14 cellular contexts compared by ENCODE assay signal in genomic region chr5:91357012-91357634, GRCh38. TPM values are rescaled to one million over a fixed set of nuclear protein-coding genes. Genes with fewer than 3 reads are reported as not detected.
DNase-seq lines count a peak whose midpoint lies in the region; ATAC-seq and TF ChIP-seq lines count a peak whose summit lies in the region.
"Had no signal": no experiment of that assay in that cellular context is flagged by ENCODE, and none has a peak within 500 bp of the region (broad histone marks: within the 10 kb centered on the region; RNA-seq: fewer than 3 reads in every experiment).

No MANE protein-coding gene starts in this region.

- H3K9me3 ChIP-seq in PC-9 (ENCODE audit: insufficient read depth, low read depth): no peaks in the 10 kb centered on the region

- TF ChIP-seq CTCF in GM23338 (conservative IDR thresholded peaks at IDR 0.05; ENCODE audit: low read depth in 2 of 2) (no peak), PC-9 (conservative IDR thresholded peaks at IDR 0.05) (no peak), glutamatergic neuron (IDR thresholded peaks at IDR 0.05; ENCODE audit: partially characterized antibody, unreplicated experiment) (no peak)

- H3K4me3 ChIP-seq in GM23338 (no peak overlapping the region), PC-9 (no peak overlapping the region)
- H3K4me3 ChIP-seq: neural progenitor cell, skin epidermis had no signal

- BruUV-seq in PC-9 (replicated peaks; lab: Mats Ljungman, UMichigan): no TSS peak

- H3K4me1 Mint-ChIP-seq in GM23338 (peaks cover 13% of the 10 kb centered on the region), glutamatergic neuron (ENCODE audit: low read depth, unreplicated experiment) (peaks cover 7% of the 10 kb centered on the region)

- H3K4me1 ChIP-seq in GM23338 (ENCODE audit: insufficient read depth) (peaks cover 17% of the 10 kb centered on the region), PC-9 (replicated peaks; ENCODE audit: insufficient read depth) (peaks cover 26% of the 10 kb centered on the region)

- H3K27ac ChIP-seq in GM23338 (ENCODE audit: low read depth): no peak overlapping the region
- 0 out of 2 replicates have a peak overlapping the region, but pooled peaks have one; percentile 13 for H3K27ac ChIP-seq in PC-9
- H3K27ac ChIP-seq: neural progenitor cell, skin epidermis had no signal

- H3K27me3 ChIP-seq in GM23338 (ENCODE audit: insufficient read depth) (no peaks in the 10 kb centered on the region), PC-9 (ENCODE audit: insufficient read depth, low read depth) (no peaks in the 10 kb centered on the region)
- H3K27me3 ChIP-seq: neural progenitor cell had no signal

- H3K9me3 Mint-ChIP-seq in GM23338 (no peaks in the 10 kb centered on the region), glutamatergic neuron (ENCODE audit: unreplicated experiment) (no peaks in the 10 kb centered on the region)
- H3K9me3 Mint-ChIP-seq: neural progenitor cell had no signal

- H3K4me3 Mint-ChIP-seq in GM23338 (no peak overlapping the region), glutamatergic neuron (ENCODE audit: unreplicated experiment) (peak overlapping the region; percentile 16)
- H3K4me3 Mint-ChIP-seq: activated CD4-positive, alpha-beta T cell treated with anti-CD3 and anti-CD28 coated beads, Interleukin-2, amount 10 ng/mL, durations not matched to agents 7 days and 5 days; activated T-helper 1 cell treated with anti-CD3 and anti-CD28 coated beads, Interleukin-12 subunit alpha, Interleukin-12 subunit beta, Interleukin-2, Interleukin-4 antibody, amounts not matched to agents 30 ng/mL and 10 ng/mL and 1 ng/mL, durations not matched to agents 14 hours and 24 hours and 36 hours; CD4-positive, alpha-beta T cell; neural progenitor cell had no signal

- DNase-seq in GM23338 (ENCODE audit: low spot score) (peak; percentile 20), PC-9 (peak; percentile 6 to 60), glutamatergic neuron (no peak), retina (peak; percentile 31), epidermal melanocyte (ENCODE audit: insufficient read length, low spot score) (no peak)
- DNase-seq: activated CD4-positive, alpha-beta T cell treated with anti-CD3 and anti-CD28 coated beads, Interleukin-2, amount 10 ng/mL, durations not matched to agents 7 days and 5 days; CD4-positive, alpha-beta T cell; kidney glomerular epithelial cell; NCI-H226 had no signal

- H2AFZ ChIP-seq in GM23338 (no peak overlapping the region; the same call in 1 of the 2 replicates), PC-9 (no peak overlapping the region)
- H2AFZ ChIP-seq: neural progenitor cell had no signal

- 0 out of 2 replicates have a peak, but pooled peaks cover 6% of the 10 kb centered on the region for H3K9me2 ChIP-seq in GM23338 (ENCODE audit: insufficient read depth)
- no peaks in the 10 kb centered on the region for H3K9me2 ChIP-seq in PC-9 (ENCODE audit: insufficient read depth)

- no peaks in the 10 kb centered on the region for H3K27me3 Mint-ChIP-seq in GM23338 (ENCODE audit: insufficient read depth, low read depth, poor library complexity)
- H3K27me3 Mint-ChIP-seq in glutamatergic neuron (ENCODE audit: unreplicated experiment): peaks cover under 1% of the 10 kb centered on the region
- H3K27me3 Mint-ChIP-seq: CD4-positive, alpha-beta T cell had no signal

- H3F3A ChIP-seq in GM23338 (replicated peaks; ENCODE audit: low read depth) (no peaks in the 10 kb centered on the region), PC-9 (ENCODE audit: insufficient read depth, low read depth) (peaks cover 8% of the 10 kb centered on the region; the same call in 1 of the 2 replicates)

- intact Hi-C loops in PC-9 (cut with micrococcal nuclease; ENCODE audit: unreplicated experiment): no loop called here

- POLR2A ChIA-PET in PC-9 (lab: Charles Lee; ENCODE audit: unreplicated experiment): no interaction called here

- no peaks in the 10 kb centered on the region for H4K20me1 ChIP-seq in GM23338 (replicated peaks; ENCODE audit: insufficient read depth)
- H4K20me1 ChIP-seq in PC-9 (ENCODE audit: insufficient read depth): no peaks in the 10 kb centered on the region

- H3K79me2 ChIP-seq in GM23338 (replicated peaks; ENCODE audit: insufficient read depth) (no peaks in the 10 kb centered on the region), PC-9 (ENCODE audit: low read depth) (no peaks in the 10 kb centered on the region)

- ATAC-seq in GM23338 (peak; percentile 75), GM19324 (IDR thresholded peaks at IDR 0.05; ENCODE audit: low FRiP score, unreplicated experiment) (no peak), HG02973 (IDR thresholded peaks at IDR 0.05; ENCODE audit: unreplicated experiment) (no peak)

- H3K4me2 ChIP-seq in GM23338 (no peak overlapping the region; the same call in 1 of the 2 replicates), PC-9 (peak overlapping the region; percentile 35)
- H3K4me2 ChIP-seq: neural progenitor cell had no signal

- no peak overlapping the region for H3K27ac Mint-ChIP-seq in GM23338
- H3K27ac Mint-ChIP-seq in glutamatergic neuron (ENCODE audit: unreplicated experiment): peak overlapping the region; percentile 14
- H3K27ac Mint-ChIP-seq: activated CD4-positive, alpha-beta T cell treated with anti-CD3 and anti-CD28 coated beads, Interleukin-2, amount 10 ng/mL, durations not matched to agents 7 days and 5 days; activated T-helper 1 cell treated with anti-CD3 and anti-CD28 coated beads, Interleukin-12 subunit alpha, Interleukin-12 subunit beta, Interleukin-2, Interleukin-4 antibody, amounts not matched to agents 30 ng/mL and 10 ng/mL and 1 ng/mL, durations not matched to agents 14 hours and 24 hours and 36 hours; CD4-positive, alpha-beta T cell; neural progenitor cell had no signal

- H3K36me3 ChIP-seq in GM23338 (ENCODE audit: insufficient read depth): no peaks in the 10 kb centered on the region
- H3K36me3 ChIP-seq in PC-9 (ENCODE audit: low read depth): no peaks in the 10 kb centered on the region
- H3K36me3 ChIP-seq: neural progenitor cell had no signal

- CTCF ChIA-PET in PC-9 (lab: Charles Lee): interaction anchor here (0.5 kb wide), 1 partner anchor 23 kb away, joined by 5 read pairs; no protein-coding TSS in a partner anchor

- H3K36me3 Mint-ChIP-seq in GM23338 (ENCODE audit: low read depth) (no peaks in the 10 kb centered on the region), glutamatergic neuron (ENCODE audit: unreplicated experiment) (no peaks in the 10 kb centered on the region)
- H3K36me3 Mint-ChIP-seq: neural progenitor cell had no signal

TF ChIP-seq in GM23338, 12 proteins besides CTCF, POLR2A, EP300 and RAD21 (continues in another document):
- TF ChIP-seq EZH2phosphoT487 (IDR thresholded peaks at IDR 0.05; ENCODE audit: unreplicated experiment) (no peak), ETS1 (IDR thresholded peaks at IDR 0.05) (no peak), EZH2 (IDR thresholded peaks at IDR 0.05; ENCODE audit: low read depth, unreplicated experiment) (no peak)

RNA-seq across cellular contexts. Expression of gene ARRDC3, which starts 26.0 kb away (rescaled TPM):
- 13.6 and 16.5 TPM in 2 replicates for total RNA-seq in GM23338 (2014; rRNA removed; shearing (Covaris generic))
- polyA plus RNA-seq in GM23338 (2016; fragmentation: Nextera tagmentation; extraction: Ambion mirVana): 8.5 and 11.9 TPM in 2 replicates
- total RNA-seq in PC-9 (2021) (25.0 and 32.0 TPM in 2 replicates), glutamatergic neuron (ENCODE audit: unreplicated experiment) (109 TPM)

Comparison
In these comparisons a context has a peak if more than half of its experiments do, and no peak if none do; other contexts are left out.
1. DNase-seq: peak in GM23338 (single experiment), PC-9 (2 of 2) and retina (single experiment); none in glutamatergic neuron (single experiment) and epidermal melanocyte (single experiment).